11 cellular contexts compared by ENCODE assay signal in the genomic region with DNA sequence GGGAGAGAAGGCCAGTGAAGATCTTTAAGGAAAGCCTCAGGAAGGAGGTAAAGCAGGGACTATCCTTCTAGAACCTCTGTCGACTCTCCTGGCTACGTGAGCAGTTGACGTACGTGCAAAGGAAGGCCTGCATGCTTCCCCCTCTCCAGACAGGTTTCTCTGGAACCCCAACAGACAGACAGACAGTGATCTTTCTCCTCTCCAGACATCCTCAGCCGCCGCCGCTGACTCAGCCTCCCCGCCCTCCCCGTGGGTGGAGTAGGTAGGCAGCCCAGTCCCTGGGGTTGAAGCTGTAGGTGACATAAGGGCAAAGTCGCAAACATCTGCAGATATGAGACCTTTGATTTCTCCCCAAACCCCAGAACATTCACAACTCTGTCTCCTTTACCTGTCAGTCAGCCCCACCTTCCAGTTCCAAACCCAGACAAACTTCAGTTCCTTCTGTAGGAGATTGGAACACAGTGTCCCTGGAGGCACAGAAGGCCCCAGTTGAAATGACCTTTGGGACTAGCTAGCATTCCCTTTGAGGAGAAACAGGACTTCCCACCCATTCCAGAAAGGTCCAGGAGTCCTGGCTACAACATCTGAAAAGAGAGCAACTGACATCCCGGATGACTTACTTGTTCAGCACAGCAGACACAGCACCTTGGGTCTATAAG.
DNase-seq lines count a peak whose midpoint lies in the region; ATAC-seq and TF ChIP-seq lines count a peak whose summit lies in the region.
"Had no signal": no experiment of that assay in that cellular context is flagged by ENCODE, and none has a peak within 500 bp of the region (broad histone marks: within the 10 kb centered on the region; RNA-seq: fewer than 3 reads in every experiment).

No MANE protein-coding gene starts in this region.

- H3K27ac ChIP-seq in RWPE2 (ENCODE audit: poor library complexity, severe bottlenecking) = peak overlapping the region; percentile 98

- TF ChIP-seq CTCF in RWPE2 (IDR thresholded peaks at IDR 0.05; ENCODE audit: poor library complexity, severe bottlenecking) = no peak
- TF ChIP-seq CTCF in fibroblast of mammary gland (conservative IDR thresholded peaks at IDR 0.05; ENCODE audit: control insufficient read depth, insufficient read depth, low read depth, low read length) = no peak
- TF ChIP-seq CTCF in natural killer cell (IDR thresholded peaks at IDR 0.05) = no peak

- DNase-seq in RWPE2 (ENCODE audit: low spot score) = peak; percentile 86
- DNase-seq in activated T-cell treated with anti-CD3 and anti-CD28 coated beads for 48 hours (ENCODE audit: low read depth) = peak; percentile 21
- DNase-seq in fibroblast of mammary gland (ENCODE audit: low read depth) = peak; percentile 27
- peak in 2 of 3 donors; percentile 13 to 51 for DNase-seq in stimulated activated CD4-positive, alpha-beta T cell treated with anti-CD3 and anti-CD28 coated beads, TNF-alpha, amount 100 ng/mL, for 48 hours (ENCODE audit: low read depth in 3 of 3)
- no peak for DNase-seq in natural killer cell
- DNase-seq in HAP-1 (ENCODE audit: low spot score in 2 of 2) = no peak
- no peak for DNase-seq in SKM-1 treated with dmso at 0.1 percent for 144 hours (lab: John Stamatoyannopoulos, UW; ENCODE audit: unreplicated experiment)
- DNase-seq in posterior cingulate gyrus = no peak
- DNase-seq: NCI-H345 had no signal

- H3K27ac Mint-ChIP-seq in natural killer cell = no peak overlapping the region
- H3K27ac Mint-ChIP-seq: mesothelial cell of epicardium; stimulated activated memory B cell treated with anti-CD40 and anti-IgM and Interleukin-4, amounts not matched to agents 10 μg/mL and 1 μg/mL and 100 μg/mL, for 72 hours had no signal

- H3K27me3 ChIP-seq in RWPE2 (ENCODE audit: insufficient read depth, poor library complexity, severe bottlenecking) = no peaks in the 10 kb centered on the region
- no peaks in the 10 kb centered on the region for H3K27me3 ChIP-seq in HAP-1 (ENCODE audit: low read depth)

- no peaks in the 10 kb centered on the region for H3K36me3 ChIP-seq in RWPE2 (ENCODE audit: low read depth)
- no peaks in the 10 kb centered on the region for H3K36me3 ChIP-seq in HAP-1 (replicated peaks)

- H3K27me3 Mint-ChIP-seq in natural killer cell (ENCODE audit: low read depth in 2 of 2) = peaks cover 8% of the 10 kb centered on the region in 2 donors
- H3K27me3 Mint-ChIP-seq: stimulated activated memory B cell treated with anti-CD40 and anti-IgM and Interleukin-4, amounts not matched to agents 10 μg/mL and 1 μg/mL and 100 μg/mL, for 72 hours had no signal

- intact Hi-C loops in natural killer cell (cut with micrococcal nuclease) = no loop called here
- intact Hi-C loops in posterior cingulate gyrus (cut with DNase I) = no loop called here

- H3K9me3 Mint-ChIP-seq in natural killer cell = no peaks in the 10 kb centered on the region
- H3K9me3 Mint-ChIP-seq: stimulated activated memory B cell treated with anti-CD40 and anti-IgM and Interleukin-4, amounts not matched to agents 10 μg/mL and 1 μg/mL and 100 μg/mL, for 72 hours had no signal

- H3K4me1 Mint-ChIP-seq in natural killer cell = peaks cover 23 to 38% of the 10 kb centered on the region in 2 donors

- no peaks in the 10 kb centered on the region for H3K36me3 Mint-ChIP-seq in natural killer cell
- H3K36me3 Mint-ChIP-seq: mesothelial cell of epicardium; stimulated activated memory B cell treated with anti-CD40 and anti-IgM and Interleukin-4, amounts not matched to agents 10 μg/mL and 1 μg/mL and 100 μg/mL, for 72 hours had no signal

- ATAC-seq in RWPE2 (ENCODE audit: low read depth) = peak; percentile 71
- no peak for ATAC-seq in natural killer cell
- ATAC-seq: stimulated activated memory B cell treated with anti-CD40 and anti-IgM and Interleukin-4, amounts not matched to agents 10 μg/mL and 1 μg/mL and 100 μg/mL, for 72 hours had no signal

- in situ Hi-C loops in HAP-1 (cut with MboI; ENCODE audit: low sequenced_read_pairs) = no loop called here

- no peak overlapping the region for H3K4me3 Mint-ChIP-seq in natural killer cell
- H3K4me3 Mint-ChIP-seq: mesothelial cell of epicardium; stimulated activated memory B cell treated with anti-CD40 and anti-IgM and Interleukin-4, amounts not matched to agents 10 μg/mL and 1 μg/mL and 100 μg/mL, for 72 hours had no signal

- H3K9me3 ChIP-seq in RWPE2 (ENCODE audit: severe bottlenecking) (no peaks in the 10 kb centered on the region), HAP-1 (no peaks in the 10 kb centered on the region)

- H3K4me3 ChIP-seq in RWPE2 (ENCODE audit: severe bottlenecking) (no peak overlapping the region), fibroblast of mammary gland (ENCODE audit: control insufficient read depth, low read depth, low read length) (no peak overlapping the region), HAP-1 (no peak overlapping the region)

- H3K4me1 ChIP-seq in RWPE2 (ENCODE audit: insufficient read depth, poor library complexity, severe bottlenecking) (peaks cover 65% of the 10 kb centered on the region), HAP-1 (no peaks in the 10 kb centered on the region)

Comparison
In these comparisons a context has a peak if more than half of its experiments do, and no peak if none do; other contexts are left out.
1. DNase-seq: peak in RWPE2 (single experiment), activated T-cell treated with anti-CD3 and anti-CD28 coated beads for 48 hours (single experiment), fibroblast of mammary gland (single experiment) and stimulated activated CD4-positive, alpha-beta T cell treated with anti-CD3 and anti-CD28 coated beads, TNF-alpha, amount 100 ng/mL, for 48 hours (2 of 3); none in natural killer cell (single experiment), HAP-1 (0 of 2), SKM-1 treated with dmso at 0.1 percent for 144 hours (single experiment) and posterior cingulate gyrus (0 of 10).